In genomic region chr14:60819575-60819974, GRCh38 we compare ENCODE assay signal across 1 cellular context.
TF ChIP-seq lines count a peak whose summit lies in the region.

No MANE protein-coding gene starts in this region.

TF ChIP-seq in HepG2, 621 proteins besides CTCF, POLR2A, EP300 and RAD21 (continued from another document):
- TF ChIP-seq ZMYM3 (CRISPR knock-in tag; IDR thresholded peaks at IDR 0.05) (no peak), SOX13 (IDR thresholded peaks at IDR 0.05) (no peak), SOX13 (CRISPR knock-in tag; conservative IDR thresholded peaks at IDR 0.05 in 1 of 2, IDR thresholded peaks at IDR 0.05 in 1 of 2) (peak in 1 of 2 experiments; percentile 78; a peak in 2 of 4 replicates), SAFB2 (CRISPR knock-in tag; IDR thresholded peaks at IDR 0.05; ENCODE audit: borderline replicate concordance, low read depth) (no peak), RERE (CRISPR knock-in tag; IDR thresholded peaks at IDR 0.05; ENCODE audit: low read depth) (no peak), ARID3A (IDR thresholded peaks at IDR 0.05; ENCODE audit: low read depth, low read length) (peak; percentile 79), TCF7L2 (IDR thresholded peaks at IDR 0.05; ENCODE audit: low read depth, low read length) (no peak), MTF2 (CRISPR knock-in tag; IDR thresholded peaks at IDR 0.05; ENCODE audit: borderline replicate concordance) (no peak)
